1 cellular context compared by ENCODE assay signal in genomic region chr3:162507397-162507796, GRCh38.
TF ChIP-seq lines count a peak whose summit lies in the region.

No MANE protein-coding gene starts in this region.

TF ChIP-seq in IMR-90, 13 proteins besides CTCF, POLR2A, EP300 and RAD21:
- TF ChIP-seq USF2 (IDR thresholded peaks at IDR 0.05; ENCODE audit: low read depth, low read length) (no peak), SMC3 (IDR thresholded peaks at IDR 0.05; ENCODE audit: low read depth, low read length) (no peak), MXI1 (IDR thresholded peaks at IDR 0.05; ENCODE audit: borderline replicate concordance, low read depth, low read length) (no peak), RCOR1 (IDR thresholded peaks at IDR 0.05; ENCODE audit: insufficient replicate concordance, low read length) (no peak)
